24 cellular contexts compared by ENCODE assay signal in the genomic region with DNA sequence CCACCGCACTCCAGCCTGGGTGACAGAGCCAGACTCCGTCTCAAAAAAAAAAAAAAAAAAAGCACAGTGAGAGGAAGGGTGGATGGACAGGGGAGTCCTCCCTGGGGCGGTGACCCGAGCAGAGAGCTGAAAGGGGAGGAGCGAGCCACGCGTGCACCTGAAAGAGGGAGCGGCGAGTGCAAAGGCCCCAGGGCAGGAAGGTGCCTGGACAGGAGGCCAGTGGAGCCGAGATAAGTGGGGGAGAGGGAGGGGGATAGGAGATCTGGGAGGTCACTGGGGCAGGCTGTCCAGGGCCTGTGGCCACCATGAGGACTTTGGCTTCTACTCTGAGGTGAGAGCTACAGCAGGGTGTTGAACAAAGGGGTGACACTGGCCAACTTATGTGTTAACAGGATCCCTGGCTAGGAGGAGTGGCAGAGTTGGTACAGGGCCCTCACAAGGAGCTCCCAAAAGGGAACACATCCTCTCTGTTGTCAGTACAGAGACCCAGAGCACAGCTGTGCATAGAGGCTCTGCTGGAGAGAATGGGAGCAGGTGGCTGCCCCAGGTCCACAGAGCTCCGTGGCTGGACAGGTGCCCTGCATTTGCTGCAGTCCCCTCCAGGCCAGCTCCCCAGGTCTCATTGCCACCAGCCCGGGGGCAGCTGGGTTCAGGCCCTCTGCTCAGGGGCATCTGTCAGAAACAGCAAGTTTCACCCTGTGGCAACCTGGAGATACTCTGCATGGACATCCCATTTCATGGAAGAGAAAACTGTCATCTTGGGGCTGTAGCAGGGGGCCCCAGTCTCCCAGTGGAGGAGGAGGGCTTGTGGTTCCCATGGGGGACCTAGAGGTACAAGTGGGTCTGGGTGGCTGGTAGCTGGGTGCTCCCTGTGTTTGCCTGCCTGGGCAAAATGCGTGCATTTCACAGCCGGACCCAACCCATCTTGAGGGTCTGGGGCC. TPM values are rescaled to one million over a fixed set of nuclear protein-coding genes. Genes with fewer than 3 reads are reported as not detected.
DNase-seq lines count a peak whose midpoint lies in the region; ATAC-seq and TF ChIP-seq lines count a peak whose summit lies in the region.
"Had no signal": no experiment of that assay in that cellular context is flagged by ENCODE, and none has a peak within 500 bp of the region (broad histone marks: within the 10 kb centered on the region; RNA-seq: fewer than 3 reads in every experiment).

No MANE protein-coding gene starts in this region.

- H3K79me2 ChIP-seq in osteoblast (ENCODE audit: insufficient read depth, low read length), result no peaks in the 10 kb centered on the region

- H3K4me1 ChIP-seq in RWPE2 (ENCODE audit: insufficient read depth, poor library complexity, severe bottlenecking) (no peaks in the 10 kb centered on the region), osteoblast (ENCODE audit: insufficient read depth, low read length) (peaks cover 3% of the 10 kb centered on the region)

- DNase-seq in Right ventricle myocardium superior (peak; percentile 33), left ventricle myocardium superior (no peak), RWPE2 (ENCODE audit: low spot score) (peak; percentile 47), osteoblast (ENCODE audit: insufficient read length, low spot score, missing footprints) (peak; percentile 82), Kasumi-1 (lab: John Stamatoyannopoulos, UW) (no peak), GM10248 (ENCODE audit: extremely low spot score) (no peak)
- DNase-seq: 8988T, ACHN, BE2C, Calu3, DMS79 treated with DMSO at 0.1 percent for 48 hours, H9, HFFc6, Karpas-422, NCI-H1105 treated with DMSO at 0.1 percent for 48 hours, NCI-H146, NCI-H2029, NCI-H446, NCI-H524 treated with DMSO at 0.1 percent for 48 hours, NCI-H774, PC-3, SHP77 treated with DMSO at 0.1 percent for 48 hours, SW 1271 had no signal

- H3K27me3 ChIP-seq in RWPE2 (ENCODE audit: insufficient read depth, poor library complexity, severe bottlenecking), result no peaks in the 10 kb centered on the region
- no peaks in the 10 kb centered on the region for H3K27me3 ChIP-seq in osteoblast (ENCODE audit: insufficient read depth, low read length)
- H3K27me3 ChIP-seq: BE2C had no signal

- H2AFZ ChIP-seq in osteoblast (ENCODE audit: low read length), result no peak overlapping the region

- H3K27ac ChIP-seq in RWPE2 (ENCODE audit: poor library complexity, severe bottlenecking), result no peak overlapping the region
- H3K27ac ChIP-seq in osteoblast (ENCODE audit: low read depth, low read length), result no peak overlapping the region

- CTCF ChIA-PET in GM10248 (lab: Yijun Ruan, JAX), result no interaction called here

- no peak for TF ChIP-seq CTCF in RWPE2 (IDR thresholded peaks at IDR 0.05; ENCODE audit: poor library complexity, severe bottlenecking)
- no peak for TF ChIP-seq CTCF in osteoblast (IDR thresholded peaks at IDR 0.05; ENCODE audit: extremely low read depth, low read depth, low read length)
- TF ChIP-seq CTCF in GM10248 (IDR thresholded peaks at IDR 0.05; ENCODE audit: control extremely low read depth, extremely low read depth, low read depth, missing control alignments), result no peak

- no peak for ATAC-seq in Right ventricle myocardium superior (ENCODE audit: poor library complexity)
- no peak for ATAC-seq in left ventricle myocardium superior
- ATAC-seq in RWPE2 (ENCODE audit: low read depth), result no peak
- no peak for ATAC-seq in HG03342 (IDR thresholded peaks at IDR 0.05; ENCODE audit: unreplicated experiment)
- ATAC-seq: PC-3 had no signal

- POLR2A ChIA-PET in GM10248 (lab: Yijun Ruan, JAX), result no interaction called here

- no peak overlapping the region for H3K4me2 ChIP-seq in osteoblast (ENCODE audit: insufficient read depth, low read length)

- no peaks in the 10 kb centered on the region for H3K9me3 ChIP-seq in RWPE2 (ENCODE audit: severe bottlenecking)
- H3K9me3 ChIP-seq in osteoblast (ENCODE audit: low read depth, low read length), result no peaks in the 10 kb centered on the region
- H3K9me3 ChIP-seq: BE2C had no signal

- intact Hi-C loops in Right ventricle myocardium superior (cut with DNase I), result no loop called here
- intact Hi-C loops in left ventricle myocardium superior (cut with micrococcal nuclease), result no loop called here

- H3K4me3 ChIP-seq in RWPE2 (ENCODE audit: severe bottlenecking) (no peak overlapping the region), osteoblast (ENCODE audit: insufficient read depth, low read length) (no peak overlapping the region)

- H3K36me3 ChIP-seq in RWPE2 (ENCODE audit: low read depth) (no peaks in the 10 kb centered on the region), osteoblast (ENCODE audit: insufficient read depth, low read length) (no peaks in the 10 kb centered on the region)
- H3K36me3 ChIP-seq: BE2C had no signal

- no peaks in the 10 kb centered on the region for H4K20me1 ChIP-seq in osteoblast (ENCODE audit: insufficient read depth, low read length)

RNA-seq across cellular contexts. Expression of a gene that starts 28.5 kb away (rescaled TPM):
- total RNA-seq in Right ventricle myocardium superior (69.7 TPM), left ventricle myocardium superior (53.8 TPM), osteoblast (46.0 and 54.6 TPM in 2 replicates)
- total RNA-seq: Calu3 had no signal

Comparison
In these comparisons a context has a peak if more than half of its experiments do, and no peak if none do; other contexts are left out.
1. DNase-seq: peak in Right ventricle myocardium superior (single experiment), RWPE2 (single experiment) and osteoblast (single experiment); none in left ventricle myocardium superior (single experiment), Kasumi-1 (0 of 2) and GM10248 (single experiment).